In genomic region chr6:18595774-18596528, GRCh38 we compare ENCODE assay signal across 8 cellular contexts.
DNase-seq lines count a peak whose midpoint lies in the region; ATAC-seq and TF ChIP-seq lines count a peak whose summit lies in the region.

No MANE protein-coding gene starts in this region.

- no peaks in the 10 kb centered on the region for H3K36me3 ChIP-seq in right atrium auricular region

- no peaks in the 10 kb centered on the region for H3K9me3 ChIP-seq in right atrium auricular region

- no peaks in the 10 kb centered on the region for H3K36me3 Mint-ChIP-seq in activated T-helper 17 cell treated with anti-CD3 and anti-CD28 coated beads, Interleukin-2, amount 50 U/mL, for 72 hours (ENCODE audit: low read depth)

- H3K4me1 Mint-ChIP-seq in activated T-helper 17 cell treated with anti-CD3 and anti-CD28 coated beads, Interleukin-2, amount 50 U/mL, for 72 hours = no peaks in the 10 kb centered on the region

- DNase-seq in GDM1 (lab: John Stamatoyannopoulos, UW) (peak; percentile 6), KBM-7 (peak; percentile 60), OCI-M2 (lab: John Stamatoyannopoulos, UW; ENCODE audit: unreplicated experiment) (peak; percentile 48), amniotic stem cell (lab: John Stamatoyannopoulos, UW) (peak; percentile 14), right atrium auricular region (ENCODE audit: low spot score) (peak; percentile 66), renal cortical epithelial cell (ENCODE audit: low read depth) (peak; percentile 59)

- TF ChIP-seq CTCF in right atrium auricular region (IDR thresholded peaks at IDR 0.05) = peak; percentile 81 to 94

- peak; percentile 84 for ATAC-seq in GM21619 (IDR thresholded peaks at IDR 0.05; ENCODE audit: unreplicated experiment)
- ATAC-seq in activated T-helper 17 cell treated with anti-CD3 and anti-CD28 coated beads, Interleukin-2, amount 50 U/mL, for 72 hours (replicated peaks) = no peak

- H3K4me3 Mint-ChIP-seq in activated T-helper 17 cell treated with anti-CD3 and anti-CD28 coated beads, Interleukin-2, amount 50 U/mL, for 72 hours = no peak overlapping the region

- H3K4me1 ChIP-seq in right atrium auricular region = peaks cover 0 to 5% of the 10 kb centered on the region in 2 donors

- peak overlapping the region; percentile 20 to 23 for H3K27ac ChIP-seq in right atrium auricular region

- no peaks in the 10 kb centered on the region for H3K27me3 ChIP-seq in right atrium auricular region

- H3K27ac Mint-ChIP-seq in activated T-helper 17 cell treated with anti-CD3 and anti-CD28 coated beads, Interleukin-2, amount 50 U/mL, for 72 hours = no peak overlapping the region

- in situ Hi-C loops in KBM-7 (cut with MboI; ENCODE audit: low pct_unique_long_range_greater_than_20kb, low sequenced_read_pairs) = no loop called here

- no peaks in the 10 kb centered on the region for H3K9me3 Mint-ChIP-seq in activated T-helper 17 cell treated with anti-CD3 and anti-CD28 coated beads, Interleukin-2, amount 50 U/mL, for 72 hours

- no peak overlapping the region for H3K4me3 ChIP-seq in right atrium auricular region

- H3K27me3 Mint-ChIP-seq in activated T-helper 17 cell treated with anti-CD3 and anti-CD28 coated beads, Interleukin-2, amount 50 U/mL, for 72 hours = peaks cover 16% of the 10 kb centered on the region

Comparison
In these comparisons a context has a peak if more than half of its experiments do, and no peak if none do; other contexts are left out.
1. DNase-seq: peak in every context shown above with its lines; median percentile 66 in right atrium auricular region; 60 in KBM-7; 59 in renal cortical epithelial cell; 48 in OCI-M2; 14 in amniotic stem cell; 6 in GDM1.